17 cellular contexts compared by ENCODE assay signal in the genomic region with DNA sequence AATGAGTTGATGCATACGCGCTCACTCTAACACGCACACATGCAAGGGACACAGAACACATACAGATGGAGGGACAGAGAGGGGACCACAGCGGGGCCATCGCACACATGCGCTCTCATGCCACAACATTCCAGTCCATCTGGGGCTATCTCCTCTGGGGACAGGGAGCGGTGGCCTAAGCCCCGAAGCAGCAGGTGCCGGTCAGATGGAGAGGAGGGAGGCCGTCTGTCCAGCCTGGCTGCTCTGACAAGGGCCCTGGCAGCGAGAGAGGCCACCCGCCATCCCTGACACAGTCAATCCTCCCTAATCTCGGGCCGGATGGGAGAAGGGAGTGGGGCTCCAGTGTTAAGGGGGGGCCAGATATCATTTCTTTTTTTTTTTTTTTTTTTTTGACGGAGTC.
"Had no signal": no experiment of that assay in that cellular context is flagged by ENCODE, and none has a peak within 500 bp of the region (broad histone marks: within the 10 kb centered on the region; RNA-seq: fewer than 3 reads in every experiment).

No MANE protein-coding gene starts in this region.

- DNase-seq: activated CD4-positive, alpha-beta T cell treated with anti-CD3 and anti-CD28 coated beads for 1 hour; activated CD4-positive, alpha-beta T cell treated with anti-CD3 and anti-CD28 coated beads, Interleukin-2, amount 50 U/mL, for 4 hours; activated gamma-delta T cell; activated T-cell treated with anti-CD3 and anti-CD28 coated beads, Interleukin-2, amount 50 U/mL, for 1 hour; amniotic stem cell; body of pancreas; central memory CD4-positive, alpha-beta T cell; effector CD4-positive, alpha-beta T cell; heart left ventricle; immature natural killer cell; stimulated activated CD4-positive, alpha-beta T cell treated with anti-CD3 and anti-CD28 coated beads, Interleukin-12 subunit alpha, Interleukin-12 subunit beta, amount 100 ng/mL, for 4 hours; stimulated activated CD4-positive, alpha-beta T cell treated with anti-CD3 and anti-CD28 coated beads, Interleukin-2, amount 100 ng/mL, for 24 hours; T-helper 9 cell had no signal

- H3K9me3 Mint-ChIP-seq: immature natural killer cell had no signal

- H3K27ac ChIP-seq: body of pancreas, coronary artery, heart left ventricle, parathyroid adenoma had no signal

- H3K4me3 ChIP-seq: body of pancreas, coronary artery, heart left ventricle had no signal

- H3K9ac ChIP-seq: parathyroid adenoma had no signal

- H3K27me3 ChIP-seq: body of pancreas, heart left ventricle had no signal

- H3K79me2 ChIP-seq: parathyroid adenoma had no signal

- H2AFZ ChIP-seq: parathyroid adenoma had no signal

- ATAC-seq: activated naive CD4-positive, alpha-beta T cell treated with anti-CD3 and anti-CD28 coated beads, Interleukin-2, amount 50 U/mL, for 72 hours; body of pancreas had no signal

- H3K9me3 ChIP-seq: body of pancreas, heart left ventricle had no signal

- FAIRE-seq: frontal cortex had no signal

- H3K4me1 ChIP-seq: body of pancreas, heart left ventricle had no signal

- H3K4me3 Mint-ChIP-seq: immature natural killer cell had no signal
